Comparison of ENCODE assay signal across 9 cellular contexts in the genomic region with DNA sequence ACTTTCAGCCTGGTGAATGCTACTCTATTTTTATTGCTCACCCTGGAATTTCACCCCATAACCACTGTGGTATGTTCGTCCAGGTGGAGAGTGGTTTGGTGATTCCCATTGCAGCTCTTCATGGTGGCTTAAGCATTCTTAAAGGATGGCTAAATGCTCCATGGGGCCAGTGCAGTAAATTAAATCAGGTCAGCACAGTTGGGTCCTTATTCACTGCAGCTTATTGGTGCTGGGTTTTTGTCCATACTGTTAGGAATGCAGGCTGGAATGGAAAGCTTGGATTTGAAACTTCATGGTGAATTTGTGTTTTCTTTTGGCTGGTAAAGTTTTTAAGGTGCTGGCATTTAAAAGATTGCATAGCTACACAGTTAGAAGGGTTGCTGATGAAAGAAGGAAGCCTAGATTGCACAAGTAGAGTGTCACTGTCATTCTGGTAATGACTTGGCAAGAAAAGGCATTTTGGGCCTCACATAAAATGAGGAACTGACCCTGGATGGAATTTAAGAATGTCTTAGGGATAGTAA. TPM values are rescaled to one million over a fixed set of nuclear protein-coding genes. Genes with fewer than 3 reads are reported as not detected.
A peak's percentile ranks its signal among the peaks of the same experiment; 100 is the strongest.
DNase-seq lines count a peak whose midpoint lies in the region; ATAC-seq, FAIRE-seq and TF ChIP-seq lines count a peak whose summit lies in the region.
"Had no signal": no experiment of that assay in that cellular context is flagged by ENCODE, and none has a peak within 500 bp of the region (broad histone marks: within the 10 kb centered on the region; RNA-seq: fewer than 3 reads in every experiment).

No MANE protein-coding gene starts in this region.

- 38% methylated on average over 1 of the region's 1 CpG for WGBS in GM12878 (ENCODE audit: insufficient coverage, insufficient replicate concordance, low lambda C conversion rate, missing lambda C conversion rate)
- WGBS in sigmoid colon, 2 donors: 25 to 62% methylated on average over 1 of the region's 1 CpG

- H3K4me1 ChIP-seq in GM12878 (ENCODE audit: control insufficient read depth, insufficient read depth, low read length) (peaks cover 7% of the 10 kb centered on the region; the same call in 1 of the 2 replicates), Peyer's patch (peaks cover 0 to 23% (median 0%) of the 10 kb centered on the region in 4 donors), sigmoid colon (peaks cover 0 to 68% (median 58%) of the 10 kb centered on the region in 4 donors)

- H2AFZ ChIP-seq in GM12878 (ENCODE audit: control insufficient read depth, low read depth, low read length): no peak overlapping the region

- in situ Hi-C loops in GM12878 (cut with MboI): no loop called here

- intact Hi-C loops in GM12878 (cut with micrococcal nuclease; ENCODE audit: unreplicated experiment) (no loop called here), sigmoid colon (cut with DNase I) (no loop called here)

- H3K9me3 ChIP-seq in GM12878 (replicated peaks; ENCODE audit: control insufficient read depth, insufficient read depth, low read length) (no peaks in the 10 kb centered on the region; the same call in 2 of the 3 replicates), Peyer's patch (no peaks in the 10 kb centered on the region), sigmoid colon (no peaks in the 10 kb centered on the region)
- H3K9me3 ChIP-seq: body of pancreas had no signal

- H3K27ac ChIP-seq in HL-60 (replicated peaks) (peak overlapping the region; percentile 86), GM12878 (ENCODE audit: control insufficient read depth, insufficient read depth) (no peak overlapping the region), Peyer's patch (no peak overlapping the region), sigmoid colon (peak overlapping the region in 2 of 4 donors; percentile 19 to 32)
- H3K27ac ChIP-seq: body of pancreas had no signal

- TF ChIP-seq RAD21 in GM12878 (IDR thresholded peaks at IDR 0.05; ENCODE audit: insufficient read depth, low read depth, low read length): no peak

- POLR2A ChIA-PET in GM12878 (lab: Charles Lee): interaction anchor here (0.7 to 1.4 kb wide), 3 partner anchors 10 to 40 kb away, joined by 3 to 8 read pairs (median 3); a partner anchor contains a TSS

- TF ChIP-seq CTCF in HL-60 (IDR thresholded peaks at IDR 0.05; ENCODE audit: insufficient read depth, low read length): no peak
- TF ChIP-seq CTCF in GM12878 (IDR thresholded peaks at IDR 0.05 in 2 of 3, conservative IDR thresholded peaks at IDR 0.05 in 1 of 3; ENCODE audit: control insufficient read depth in 2 of 3, extremely low read depth in 1 of 3, insufficient read depth in 1 of 3, low read depth in 3 of 3, low read length in 3 of 3): no peak
- no peak for TF ChIP-seq CTCF in Peyer's patch (IDR thresholded peaks at IDR 0.05)
- TF ChIP-seq CTCF in sigmoid colon (IDR thresholded peaks at IDR 0.05): no peak

- SMC1A ChIA-PET in GM12878 (lab: Charles Lee; ENCODE audit: uncharacterized antibody, unreplicated experiment): interaction anchor here (0.6 to 1.8 kb wide), 10 partner anchors 9 to 98 kb away, joined by 3 to 8 read pairs (median 3); no protein-coding TSS in a partner anchor

- no peak overlapping the region for H3K4me3 ChIP-seq in HL-60 (replicated peaks; ENCODE audit: insufficient read depth, low read length)
- H3K4me3 ChIP-seq in GM12878: no peak overlapping the region
- no peak overlapping the region for H3K4me3 ChIP-seq in Peyer's patch
- no peak overlapping the region for H3K4me3 ChIP-seq in sigmoid colon
- H3K4me3 ChIP-seq: body of pancreas had no signal

- H3K27me3 ChIP-seq in HL-60 (ENCODE audit: insufficient read depth, poor library complexity, severe bottlenecking) (no peaks in the 10 kb centered on the region), GM12878 (replicated peaks in 1 of 2; ENCODE audit: control insufficient read depth in 2 of 2, insufficient read depth in 2 of 2, low read length in 1 of 2) (no peaks in the 10 kb centered on the region), Peyer's patch (no peaks in the 10 kb centered on the region), sigmoid colon (no peaks in the 10 kb centered on the region)
- H3K27me3 ChIP-seq: body of pancreas had no signal

- no peak overlapping the region for H3K9ac ChIP-seq in GM12878 (ENCODE audit: control insufficient read depth, insufficient read depth, low read length)

- DNase-seq in AML-193 (lab: John Stamatoyannopoulos, UW): peak; percentile 92 to 93
- peak; percentile 46 to 88 for DNase-seq in HL-60 (ENCODE audit: low read depth in 1 of 2, low spot score in 1 of 2)
- no peak for DNase-seq in GM12878 (ENCODE audit: low read depth, low spot score)
- peak; percentile 94 for DNase-seq in non-pigmented ciliary epithelial cell (ENCODE audit: low read depth)
- DNase-seq in Peyer's patch: no peak
- no peak for DNase-seq in sigmoid colon
- DNase-seq in NCI-H2081 (lab: John Stamatoyannopoulos, UW): no peak

- CTCF ChIA-PET in GM12878 (lab: Yijun Ruan, JAX): interaction anchor here (1.4 kb wide), 1 partner anchor 9 kb away, joined by 3 read pairs; no protein-coding TSS in a partner anchor

- BruUV-seq in GM12878 (replicated peaks; lab: Mats Ljungman, UMichigan): no TSS peak

- FAIRE-seq in GM12878 (lab: Jason Lieb, UNC): no peak

- no peaks in the 10 kb centered on the region for H4K20me1 ChIP-seq in GM12878 (ENCODE audit: control insufficient read depth, insufficient read depth)

- TF ChIP-seq POLR2A in GM12878 (IDR thresholded peaks at IDR 0.05; ENCODE audit: low read depth, low read length) (no peak), Peyer's patch (IDR thresholded peaks at IDR 0.05) (no peak), sigmoid colon (IDR thresholded peaks at IDR 0.05) (no peak)

- H3K4me2 ChIP-seq in GM12878 (ENCODE audit: control insufficient read depth, insufficient read depth): peak overlapping the region; percentile 15; the same call in 1 of the 2 replicates

- RAD21 ChIA-PET in GM12878 (lab: Charles Lee; ENCODE audit: unreplicated experiment): interaction anchor here (1.0 to 1.6 kb wide), 2 partner anchors 13 to 21 kb away, joined by 4 to 6 read pairs; no protein-coding TSS in a partner anchor

- TF ChIP-seq EP300 in GM12878 (IDR thresholded peaks at IDR 0.05; ENCODE audit: borderline replicate concordance in 1 of 2, control insufficient read depth in 1 of 2, low read depth in 2 of 2, low read length in 2 of 2): peak in 1 of 2 experiments; percentile 51; a peak in 1 of 4 replicates
- TF ChIP-seq EP300 in sigmoid colon (IDR thresholded peaks at IDR 0.05): no peak

- ATAC-seq in GM21360 (IDR thresholded peaks at IDR 0.05; ENCODE audit: unreplicated experiment) (peak; percentile 95), GM12878 (peak; percentile 93)
- ATAC-seq: body of pancreas had no signal

- H3K36me3 ChIP-seq in GM12878 (ENCODE audit: control insufficient read depth in 2 of 2, insufficient read depth in 2 of 2, low read length in 1 of 2): no peaks in the 10 kb centered on the region; a peak in 2 of 4 replicates
- H3K36me3 ChIP-seq in Peyer's patch: no peaks in the 10 kb centered on the region
- H3K36me3 ChIP-seq in sigmoid colon: no peaks in the 10 kb centered on the region

- H3K79me2 ChIP-seq in GM12878 (ENCODE audit: control insufficient read depth, insufficient read depth, low read length): peaks cover 4% of the 10 kb centered on the region

TF ChIP-seq in GM12878, 131 proteins besides CTCF, POLR2A, EP300 and RAD21 (continues in another document):
- no peak for TF ChIP-seq SUPT20H (IDR thresholded peaks at IDR 0.05; ENCODE audit: borderline replicate concordance, control insufficient read depth, low read depth, low read length)
- TF ChIP-seq STAT1 (conservative IDR thresholded peaks at IDR 0.05): no peak
- TF ChIP-seq LARP7 (IDR thresholded peaks at IDR 0.05): no peak
- TF ChIP-seq, protein P1, sequence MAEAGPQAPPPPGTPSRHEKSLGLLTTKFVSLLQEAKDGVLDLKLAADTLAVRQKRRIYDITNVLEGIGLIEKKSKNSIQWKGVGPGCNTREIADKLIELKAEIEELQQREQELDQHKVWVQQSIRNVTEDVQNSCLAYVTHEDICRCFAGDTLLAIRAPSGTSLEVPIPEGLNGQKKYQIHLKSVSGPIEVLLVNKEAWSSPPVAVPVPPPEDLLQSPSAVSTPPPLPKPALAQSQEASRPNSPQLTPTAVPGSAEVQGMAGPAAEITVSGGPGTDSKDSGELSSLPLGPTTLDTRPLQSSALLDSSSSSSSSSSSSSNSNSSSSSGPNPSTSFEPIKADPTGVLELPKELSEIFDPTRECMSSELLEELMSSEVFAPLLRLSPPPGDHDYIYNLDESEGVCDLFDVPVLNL (IDR thresholded peaks at IDR 0.05; ENCODE audit: low read depth, low read length): no peak
- TF ChIP-seq, protein P2, sequence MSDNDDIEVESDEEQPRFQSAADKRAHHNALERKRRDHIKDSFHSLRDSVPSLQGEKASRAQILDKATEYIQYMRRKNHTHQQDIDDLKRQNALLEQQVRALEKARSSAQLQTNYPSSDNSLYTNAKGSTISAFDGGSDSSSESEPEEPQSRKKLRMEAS (IDR thresholded peaks at IDR 0.05; ENCODE audit: low read depth, low read length): no peak
- TF ChIP-seq NR2C1 (IDR thresholded peaks at IDR 0.05): no peak

RNA-seq across cellular contexts. Expression of a gene that starts 39.4 kb away (rescaled TPM):
- 172 and 196 TPM in 2 replicates for total RNA-seq in GM12878 (2013; cell fraction: nucleolus; rRNA removed)
- 37.5 and 41.3 TPM in 2 replicates for total RNA-seq in GM12878 (2014; rRNA removed)
- total RNA-seq in GM12878 (2014; rRNA removed; fragmentation: Illumina TruSeq; extraction: Trizol): 21.9 and 24.9 TPM in 2 replicates
- 33.3 and 37.0 TPM in 2 replicates for total RNA-seq in GM12878 (2021)
- polyA plus RNA-seq in GM12878 (2011; ENCODE audit: low read depth): 4.7 TPM
- 44.8 and 53.3 TPM in 2 replicates for polyA plus RNA-seq in GM12878 (2011; rRNA removed)
- 42.1 and 49.9 TPM in 2 replicates for polyA plus RNA-seq in GM12878 (2011; cell fraction: cytosol; rRNA removed)
- polyA plus RNA-seq in GM12878 (2011; cell fraction: nucleus; rRNA removed): 95.8 and 120 TPM in 2 replicates
- polyA plus RNA-seq in GM12878 (2012): 7.8 and 9.7 TPM in 2 replicates
- 30.0 and 35.4 TPM in 2 replicates for polyA plus RNA-seq in GM12878 (2014; fragmentation: Illumina TruSeq; extraction: Trizol)
- 1 to 10 TPM; 5.3 to 6.6 TPM for polyA plus RNA-seq in GM12878 (2014; fragmentation: Nextera tagmentation; extraction: Ambion mirVana)
- 20.5 and 22.6 TPM in 2 replicates for polyA plus RNA-seq in GM12878 (2014; rRNA removed)
- polyA plus RNA-seq in GM12878 (2016; fragmentation: Nextera tagmentation; extraction: Ambion mirVana): 10 to 100 TPM; 11.1 to 24.1 TPM
- 102 and 123 TPM in 2 replicates for polyA minus RNA-seq in GM12878 (2011; rRNA and poly(A)+ RNA removed)
- 28.0 and 30.1 TPM in 2 replicates for polyA minus RNA-seq in GM12878 (2011; cell fraction: cytosol; rRNA and poly(A)+ RNA removed)
- 115 and 182 TPM in 2 replicates for polyA minus RNA-seq in GM12878 (2011; cell fraction: nucleus; rRNA and poly(A)+ RNA removed)
- total RNA-seq in Peyer's patch: 10 to 100 TPM; 26.1 to 85.0 (median 43.0) TPM
- total RNA-seq in sigmoid colon: 10 to 100 TPM; 29.1 to 60.9 (median 34.6) TPM
- 10 to 100 TPM in 1 of 3 donors, 1 to 10 TPM in 2; 7.6 to 11.6 (median 8.4) TPM for polyA plus RNA-seq in sigmoid colon

Comparison
In these comparisons a context has a peak if more than half of its experiments do, and no peak if none do; other contexts are left out.
1. DNase-seq: peak in AML-193 (2 of 2), HL-60 (2 of 2) and non-pigmented ciliary epithelial cell (single experiment); none in GM12878 (single experiment), Peyer's patch (0 of 3), sigmoid colon (single experiment) and NCI-H2081 (0 of 2).